In the genomic region with DNA sequence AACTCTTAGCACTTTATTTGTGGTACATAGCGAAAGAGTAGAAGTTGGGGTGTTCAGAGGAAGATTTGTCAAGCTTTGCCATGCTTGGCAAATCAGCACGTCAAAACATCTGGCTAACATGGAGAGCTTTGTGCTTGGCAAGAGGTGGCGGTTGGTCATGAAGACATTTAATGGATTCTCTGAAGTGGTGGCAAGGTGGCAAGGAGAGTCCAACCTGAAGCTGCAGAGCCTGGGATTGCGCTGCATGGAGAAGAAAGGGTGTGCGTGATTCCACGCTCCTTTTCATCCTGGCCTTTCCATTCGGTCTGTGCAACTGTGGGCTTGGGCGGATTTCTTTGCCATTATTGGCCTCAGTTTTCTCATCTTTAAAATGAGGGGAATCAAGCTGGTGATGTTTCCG, we compare ENCODE assay signal across 15 cellular contexts. TPM values are rescaled to one million over a fixed set of nuclear protein-coding genes. Genes with fewer than 3 reads are reported as not detected.
A peak's percentile ranks its signal among the peaks of the same experiment; 100 is the strongest.
DNase-seq lines count a peak whose midpoint lies in the region; ATAC-seq and TF ChIP-seq lines count a peak whose summit lies in the region.
"Had no signal": no experiment of that assay in that cellular context is flagged by ENCODE, and none has a peak within 500 bp of the region (broad histone marks: within the 10 kb centered on the region; RNA-seq: fewer than 3 reads in every experiment).

No MANE protein-coding gene starts in this region.

- H3K4me3 ChIP-seq in DND-41 (ENCODE audit: low read depth in 1 of 2, low read length in 2 of 2) (0 out of 4 replicates have a peak overlapping the region, but pooled peaks of 1 of the 2 experiments have one; percentile 13), gastroesophageal sphincter (peak overlapping the region; percentile 66 to 94)
- H3K4me3 ChIP-seq: left lung had no signal

- H3K9ac ChIP-seq in DND-41 (ENCODE audit: low read depth, low read length), result peak overlapping the region; percentile 1; the same call in 1 of the 2 replicates

- no peak overlapping the region for H3K27ac ChIP-seq in DND-41 (ENCODE audit: low read length)
- H3K27ac ChIP-seq in angular gyrus (ENCODE audit: low read depth, low read length), result peak overlapping the region; percentile 65
- H3K27ac ChIP-seq in gastroesophageal sphincter, result peak overlapping the region; percentile 73 to 99 (median 96)
- H3K27ac ChIP-seq: left lung had no signal

- WGBS in gastroesophageal sphincter (ENCODE audit: low coverage in 1 of 2), 2 donors, result 79 to 85% methylated on average over 3 to 8 of the region's 9 CpGs

- TF ChIP-seq CTCF in DND-41 (IDR thresholded peaks at IDR 0.05; ENCODE audit: borderline replicate concordance, extremely low read depth, low read length, poor library complexity, severe bottlenecking) (no peak), gastroesophageal sphincter (IDR thresholded peaks at IDR 0.05) (no peak)

- H3K4me2 ChIP-seq in DND-41 (ENCODE audit: insufficient read depth, low read length), result peak overlapping the region; percentile 99; the same call in 1 of the 2 replicates

- H3K27me3 ChIP-seq in DND-41 (ENCODE audit: insufficient read depth, low read length, poor library complexity) (peaks cover 10% of the 10 kb centered on the region), gastroesophageal sphincter (no peaks in the 10 kb centered on the region)
- H3K27me3 ChIP-seq: left lung had no signal

- H3K79me2 ChIP-seq in DND-41 (ENCODE audit: insufficient read depth, low read length), result peaks cover 74% of the 10 kb centered on the region

- TF ChIP-seq POLR2A in gastroesophageal sphincter (IDR thresholded peaks at IDR 0.05), result no peak

- no peak for TF ChIP-seq EP300 in gastroesophageal sphincter (IDR thresholded peaks at IDR 0.05)

- H3K9me3 ChIP-seq in DND-41 (ENCODE audit: insufficient read depth, low read length, severe bottlenecking), result no peaks in the 10 kb centered on the region
- no peaks in the 10 kb centered on the region for H3K9me3 ChIP-seq in gastroesophageal sphincter
- H3K9me3 ChIP-seq: left lung had no signal

- H4K20me1 ChIP-seq in DND-41 (ENCODE audit: insufficient read depth, low read length), result peaks cover 40% of the 10 kb centered on the region

- DNase-seq in DND-41, result no peak
- DNase-seq in posterior vena cava (ENCODE audit: low spot score), result peak; percentile 20
- DNase-seq in NCI-H524 treated with DMSO at 0.1 percent for 48 hours (lab: John Stamatoyannopoulos, UW), result no peak
- DNase-seq: CD4-positive, alpha-beta memory T cell; effector memory CD8-positive, alpha-beta T cell; GDM1; H7; left lung; SHP77 treated with DMSO at 0.1 percent for 48 hours; stimulated activated CD4-positive, alpha-beta T cell treated with anti-CD3 and anti-CD28 coated beads, Interleukin-2, amount 100 ng/mL, for 24 hours had no signal

- H3K36me3 ChIP-seq in DND-41 (ENCODE audit: insufficient read depth, low read length) (peaks cover 39% of the 10 kb centered on the region), gastroesophageal sphincter (peaks cover 0 to 6% of the 10 kb centered on the region in 2 donors)
- H3K36me3 ChIP-seq: left lung had no signal

- ATAC-seq in DND-41 (ENCODE audit: insufficient read depth, low read depth) (no peak), gastroesophageal sphincter (no peak), HG03378 (IDR thresholded peaks at IDR 0.05; ENCODE audit: unreplicated experiment) (no peak), HG03342 (IDR thresholded peaks at IDR 0.05; ENCODE audit: unreplicated experiment) (no peak)
- ATAC-seq: effector memory CD8-positive, alpha-beta T cell; left lung; stimulated activated memory B cell treated with anti-CD40 and anti-IgM and Interleukin-4, amounts not matched to agents 10 μg/mL and 1 μg/mL and 100 μg/mL, for 72 hours had no signal

- no peak overlapping the region for H2AFZ ChIP-seq in DND-41 (ENCODE audit: low read depth, low read length)

- intact Hi-C loops in posterior vena cava (cut with DNase I), result no loop called here

- H3K4me1 ChIP-seq in DND-41 (ENCODE audit: insufficient read depth, low read length), result peaks cover 48% of the 10 kb centered on the region
- H3K4me1 ChIP-seq in gastroesophageal sphincter, result peaks cover 6 to 88% (median 52%) of the 10 kb centered on the region in 3 donors

RNA-seq across cellular contexts. Expression of a gene that starts 3.1 kb away (rescaled TPM):
- total RNA-seq in gastroesophageal sphincter, result 100 to 1,000 TPM; 131 to 663 (median 337) TPM
- 100 to 1,000 TPM; 132 to 155 TPM for total RNA-seq in posterior vena cava

RNA-seq across cellular contexts. Expression of a gene that starts 55.5 kb away (rescaled TPM):
- total RNA-seq in gastroesophageal sphincter (10 to 100 TPM; 34.8 to 49.2 (median 43.9) TPM), posterior vena cava (10 to 100 TPM; 48.5 to 51.0 TPM)
